Comparison of ENCODE assay signal across 8 cellular contexts in genomic region chr2:10080536-10081304, GRCh38. TPM values are rescaled to one million over a fixed set of nuclear protein-coding genes. Genes with fewer than 3 reads are reported as not detected.
DNase-seq lines count a peak whose midpoint lies in the region; ATAC-seq, FAIRE-seq and TF ChIP-seq lines count a peak whose summit lies in the region.

No MANE protein-coding gene starts in this region.

- in situ Hi-C loops in HepG2 (cut with HindIII; ENCODE audit: extremely low pct_ligation_motif_present, low pct_unique_long_range_greater_than_20kb) = no loop called here

- H3K9ac ChIP-seq in HepG2 (ENCODE audit: insufficient read depth, low read depth, low read length) = no peak overlapping the region

- no peak for TF ChIP-seq CTCF in HepG2 (CRISPR knock-in tag; IDR thresholded peaks at IDR 0.05)

- TF ChIP-seq RAD21 in HepG2 (CRISPR knock-in tag; IDR thresholded peaks at IDR 0.05) = no peak

- H3K4me3 Mint-ChIP-seq in activated naive CD4-positive, alpha-beta T cell treated with anti-CD3 and anti-CD28 coated beads, Interleukin-2, amount 10 ng/mL, durations not matched to agents 7 days and 5 days = peak overlapping the region; percentile 64

- no peaks in the 10 kb centered on the region for H3K79me2 ChIP-seq in HepG2 (ENCODE audit: insufficient read depth, low read length)

- TF ChIP-seq EP300 in HepG2 (IDR thresholded peaks at IDR 0.05; ENCODE audit: low read depth in 2 of 2, low read length in 2 of 2) (no peak), HepG2 (CRISPR knock-in tag; IDR thresholded peaks at IDR 0.05; ENCODE audit: borderline replicate concordance) (no peak)

- ATAC-seq in GM18873 (IDR thresholded peaks at IDR 0.05; ENCODE audit: low FRiP score, unreplicated experiment) = peak; percentile 28
- peak; percentile 16 for ATAC-seq in HG02981 (IDR thresholded peaks at IDR 0.05; ENCODE audit: unreplicated experiment)
- ATAC-seq in HepG2 = no peak
- ATAC-seq in left lobe of liver = no peak
- ATAC-seq in GM21367 (IDR thresholded peaks at IDR 0.05; ENCODE audit: unreplicated experiment) = no peak

- H3K9me3 Mint-ChIP-seq in activated naive CD4-positive, alpha-beta T cell treated with anti-CD3 and anti-CD28 coated beads, Interleukin-2, amount 10 ng/mL, durations not matched to agents 7 days and 5 days = no peaks in the 10 kb centered on the region

- peaks cover 91% of the 10 kb centered on the region for H3K27me3 Mint-ChIP-seq in activated naive CD4-positive, alpha-beta T cell treated with anti-CD3 and anti-CD28 coated beads, Interleukin-2, amount 10 ng/mL, durations not matched to agents 7 days and 5 days

- no peak overlapping the region for H2AFZ ChIP-seq in HepG2 (ENCODE audit: low read length)

- peaks cover 17% of the 10 kb centered on the region for H3K4me1 ChIP-seq in HepG2 (ENCODE audit: insufficient read depth, low read length)

- no peaks in the 10 kb centered on the region for H3K36me3 ChIP-seq in HepG2 (replicated peaks in 1 of 2; ENCODE audit: control insufficient read depth in 1 of 2, insufficient read depth in 2 of 2, low read length in 2 of 2)

- FAIRE-seq in HepG2 (lab: Jason Lieb, UNC) = no peak

- BruUV-seq in HepG2 (replicated peaks; lab: Mats Ljungman, UMichigan) = no TSS peak

- TF ChIP-seq POLR2A in HepG2 (IDR thresholded peaks at IDR 0.05; ENCODE audit: insufficient read depth in 1 of 2, low read depth in 2 of 2, low read length in 2 of 2) = no peak

- H3K36me3 Mint-ChIP-seq in activated naive CD4-positive, alpha-beta T cell treated with anti-CD3 and anti-CD28 coated beads, Interleukin-2, amount 10 ng/mL, durations not matched to agents 7 days and 5 days = no peaks in the 10 kb centered on the region

- no peaks in the 10 kb centered on the region for H3K9me3 ChIP-seq in HepG2 (ENCODE audit: low read length)

- WGBS in HepG2 (ENCODE audit: low lambda C conversion rate) = 65% methylated on average over 32 of the region's 45 CpGs

- CTCF ChIA-PET in activated naive CD4-positive, alpha-beta T cell treated with anti-CD3 and anti-CD28 coated beads, Interleukin-2, amount 10 ng/mL, durations not matched to agents 7 days and 5 days (lab: Charles Lee) = interaction anchor here (1.4 to 1.5 kb wide), 2 partner anchors 9 to 16 kb away, joined by 4 to 6 read pairs; no protein-coding TSS in a partner anchor
- CTCF ChIA-PET in HepG2 (lab: Yijun Ruan, JAX; ENCODE audit: low intra/inter-chr PET ratio, low total read pairs) = interaction anchor here (1.4 kb wide), 1 partner anchor 17 kb away, joined by 3 read pairs; no protein-coding TSS in a partner anchor

- 0 out of 2 replicates have a peak overlapping the region, but pooled peaks have one; percentile 3 for H3K4me2 ChIP-seq in HepG2 (ENCODE audit: low read depth, low read length)

- H3K4me3 ChIP-seq in HepG2 (replicated peaks in 1 of 3; ENCODE audit: insufficient read depth in 1 of 3, low read depth in 2 of 3, low read length in 3 of 3) = peak overlapping the region in 1 of 3 experiments; percentile 72; a peak in 2 of 6 replicates

- peaks cover 7 to 72% of the 10 kb centered on the region in 2 experiments; a peak in 4 of 5 replicates for H3K27me3 ChIP-seq in HepG2 (ENCODE audit: control insufficient read depth in 1 of 2, insufficient read depth in 2 of 2, low read length in 2 of 2)

- no peak overlapping the region for H3K27ac Mint-ChIP-seq in activated naive CD4-positive, alpha-beta T cell treated with anti-CD3 and anti-CD28 coated beads, Interleukin-2, amount 10 ng/mL, durations not matched to agents 7 days and 5 days

- POLR2A ChIA-PET in HepG2 (lab: Yijun Ruan, JAX) = no interaction called here

- no peak overlapping the region for H3K27ac ChIP-seq in HepG2 (ENCODE audit: extremely low read length, insufficient read depth, low read length)

- H3K4me1 Mint-ChIP-seq in activated naive CD4-positive, alpha-beta T cell treated with anti-CD3 and anti-CD28 coated beads, Interleukin-2, amount 10 ng/mL, durations not matched to agents 7 days and 5 days = peaks cover 17% of the 10 kb centered on the region

- H4K20me1 ChIP-seq in HepG2 (ENCODE audit: insufficient read depth, low read length) = no peaks in the 10 kb centered on the region

- peak; percentile 52 for DNase-seq in activated naive CD4-positive, alpha-beta T cell treated with anti-CD3 and anti-CD28 coated beads, Interleukin-2, amount 10 ng/mL, durations not matched to agents 7 days and 5 days
- DNase-seq in HepG2 (ENCODE audit: low spot score) (no peak), left lobe of liver (ENCODE audit: low spot score) (no peak), amniotic stem cell (lab: John Stamatoyannopoulos, UW) (no peak)
- no peak for DNase-seq in stimulated activated CD4-positive, alpha-beta T cell treated with anti-CD3 and anti-CD28 coated beads, Interleukin-2, amount 100 ng/mL, for 48 hours

- intact Hi-C loops in HepG2 (cut with micrococcal nuclease; ENCODE audit: unreplicated experiment) = no loop called here

RNA-seq across cellular contexts. Expression of gene CYS1, which starts 0.5 kb away (rescaled TPM):
- total RNA-seq in HepG2 (2016; rRNA removed; fragmentation: Illumina TruSeq; extraction: Trizol) (not detected in 2 replicates), left lobe of liver (0.65 TPM)
- 0.09 TPM in 1 of 2 replicates, not detected in the other for total RNA-seq in HepG2 (2016; cell fraction: cytosol; rRNA removed; fragmentation: Illumina TruSeq; extraction: Trizol; ENCODE audit: low read depth)
- total RNA-seq in HepG2 (2016; cell fraction: insoluble cytoplasmic fraction; rRNA removed; fragmentation: Illumina TruSeq; extraction: Trizol) = not detected in 2 replicates
- 0.14 TPM in 1 of 2 replicates, not detected in the other for total RNA-seq in HepG2 (2016; cell fraction: membrane; rRNA removed; fragmentation: Illumina TruSeq; extraction: Trizol)
- total RNA-seq in HepG2 (2016; cell fraction: nucleus; rRNA removed; fragmentation: Illumina TruSeq; extraction: Trizol) = not detected in 2 replicates
- 0.04 TPM in 2 replicates for polyA plus RNA-seq in HepG2 (2011; rRNA removed)
- 0.04 and 0.12 TPM in 2 replicates for polyA plus RNA-seq in HepG2 (2011; cell fraction: cytosol; rRNA removed)
- 0.03 TPM in 1 of 2 replicates, not detected in the other for polyA plus RNA-seq in HepG2 (2011; cell fraction: nucleus; rRNA removed)
- 0.13 TPM in 1 of 2 replicates, not detected in the other for polyA plus RNA-seq in HepG2 (2012)
- polyA plus RNA-seq in HepG2 (2016; cell fraction: cytosol; fragmentation: Illumina TruSeq; extraction: Trizol; ENCODE audit: low read depth) = not detected in 2 replicates
- polyA plus RNA-seq in HepG2 (2016; cell fraction: insoluble cytoplasmic fraction; fragmentation: Illumina TruSeq; extraction: Trizol; ENCODE audit: low read depth) = not detected in 2 replicates
- not detected in 2 replicates for polyA plus RNA-seq in HepG2 (2016; cell fraction: membrane; fragmentation: Illumina TruSeq; extraction: Trizol; ENCODE audit: low read depth)
- not detected in 2 replicates for polyA plus RNA-seq in HepG2 (2016; cell fraction: nucleus; fragmentation: Illumina TruSeq; extraction: Trizol; ENCODE audit: insufficient read depth, low read depth)
- 0.16 TPM in 1 of 2 replicates, not detected in the other for polyA minus RNA-seq in HepG2 (2011; rRNA and poly(A)+ RNA removed; ENCODE audit: low replicate concordance)
- not detected in 2 replicates for polyA minus RNA-seq in HepG2 (2011; cell fraction: cytosol; rRNA and poly(A)+ RNA removed)
- not detected in 2 replicates for polyA minus RNA-seq in HepG2 (2011; cell fraction: nucleus; rRNA and poly(A)+ RNA removed)

RNA-seq across cellular contexts. Expression of gene KLF11, which starts 37.4 kb away (rescaled TPM):
- total RNA-seq in HepG2 (2016; rRNA removed; fragmentation: Illumina TruSeq; extraction: Trizol) (2.5 and 3.1 TPM in 2 replicates), left lobe of liver (12.2 TPM)
- 0.53 and 0.71 TPM in 2 replicates for total RNA-seq in HepG2 (2016; cell fraction: cytosol; rRNA removed; fragmentation: Illumina TruSeq; extraction: Trizol; ENCODE audit: low read depth)
- 2.6 and 2.9 TPM in 2 replicates for total RNA-seq in HepG2 (2016; cell fraction: insoluble cytoplasmic fraction; rRNA removed; fragmentation: Illumina TruSeq; extraction: Trizol)
- total RNA-seq in HepG2 (2016; cell fraction: membrane; rRNA removed; fragmentation: Illumina TruSeq; extraction: Trizol) = 3.0 and 3.1 TPM in 2 replicates
- 2.7 and 3.1 TPM in 2 replicates for total RNA-seq in HepG2 (2016; cell fraction: nucleus; rRNA removed; fragmentation: Illumina TruSeq; extraction: Trizol)
- 11.8 and 16.9 TPM in 2 replicates for polyA plus RNA-seq in HepG2 (2011; rRNA removed)
- 5.0 and 9.2 TPM in 2 replicates for polyA plus RNA-seq in HepG2 (2011; cell fraction: cytosol; rRNA removed)
- 5.8 and 9.5 TPM in 2 replicates for polyA plus RNA-seq in HepG2 (2011; cell fraction: nucleus; rRNA removed)
- 8.7 and 11.2 TPM in 2 replicates for polyA plus RNA-seq in HepG2 (2012)
- 0.48 and 0.57 TPM in 2 replicates for polyA plus RNA-seq in HepG2 (2016; cell fraction: cytosol; fragmentation: Illumina TruSeq; extraction: Trizol; ENCODE audit: low read depth)
- polyA plus RNA-seq in HepG2 (2016; cell fraction: insoluble cytoplasmic fraction; fragmentation: Illumina TruSeq; extraction: Trizol; ENCODE audit: low read depth) = 2.9 and 3.2 TPM in 2 replicates
- polyA plus RNA-seq in HepG2 (2016; cell fraction: membrane; fragmentation: Illumina TruSeq; extraction: Trizol; ENCODE audit: low read depth) = 1.8 and 2.0 TPM in 2 replicates
- polyA plus RNA-seq in HepG2 (2016; cell fraction: nucleus; fragmentation: Illumina TruSeq; extraction: Trizol; ENCODE audit: insufficient read depth, low read depth) = 4.8 and 5.6 TPM in 2 replicates
- 22.9 and 78.5 TPM in 2 replicates for polyA minus RNA-seq in HepG2 (2011; rRNA and poly(A)+ RNA removed; ENCODE audit: low replicate concordance)
- polyA minus RNA-seq in HepG2 (2011; cell fraction: cytosol; rRNA and poly(A)+ RNA removed) = 5.3 and 10.4 TPM in 2 replicates
- polyA minus RNA-seq in HepG2 (2011; cell fraction: nucleus; rRNA and poly(A)+ RNA removed) = 7.1 and 10.8 TPM in 2 replicates

RNA-seq across cellular contexts. Expression of gene RRM2, which starts 41.8 kb away (rescaled TPM):
- 150 and 191 TPM in 2 replicates for total RNA-seq in HepG2 (2016; rRNA removed; fragmentation: Illumina TruSeq; extraction: Trizol)
- total RNA-seq in HepG2 (2016; cell fraction: cytosol; rRNA removed; fragmentation: Illumina TruSeq; extraction: Trizol; ENCODE audit: low read depth) = 37.8 and 48.5 TPM in 2 replicates
- total RNA-seq in HepG2 (2016; cell fraction: insoluble cytoplasmic fraction; rRNA removed; fragmentation: Illumina TruSeq; extraction: Trizol) = 147 and 157 TPM in 2 replicates
- total RNA-seq in HepG2 (2016; cell fraction: membrane; rRNA removed; fragmentation: Illumina TruSeq; extraction: Trizol) = 80.6 and 88.9 TPM in 2 replicates
- 128 and 140 TPM in 2 replicates for total RNA-seq in HepG2 (2016; cell fraction: nucleus; rRNA removed; fragmentation: Illumina TruSeq; extraction: Trizol)
- 15.2 and 31.3 TPM in 2 replicates for polyA plus RNA-seq in HepG2 (2011; rRNA removed)
- 16.4 and 33.9 TPM in 2 replicates for polyA plus RNA-seq in HepG2 (2011; cell fraction: cytosol; rRNA removed)
- 56.9 and 85.9 TPM in 2 replicates for polyA plus RNA-seq in HepG2 (2011; cell fraction: nucleus; rRNA removed)
- 28.1 and 60.7 TPM in 2 replicates for polyA plus RNA-seq in HepG2 (2012)
- polyA plus RNA-seq in HepG2 (2016; cell fraction: cytosol; fragmentation: Illumina TruSeq; extraction: Trizol; ENCODE audit: low read depth) = 43.8 and 46.7 TPM in 2 replicates
- 194 and 228 TPM in 2 replicates for polyA plus RNA-seq in HepG2 (2016; cell fraction: insoluble cytoplasmic fraction; fragmentation: Illumina TruSeq; extraction: Trizol; ENCODE audit: low read depth)
- polyA plus RNA-seq in HepG2 (2016; cell fraction: membrane; fragmentation: Illumina TruSeq; extraction: Trizol; ENCODE audit: low read depth) = 51.9 and 53.7 TPM in 2 replicates
- 138 and 141 TPM in 2 replicates for polyA plus RNA-seq in HepG2 (2016; cell fraction: nucleus; fragmentation: Illumina TruSeq; extraction: Trizol; ENCODE audit: insufficient read depth, low read depth)
- polyA minus RNA-seq in HepG2 (2011; rRNA and poly(A)+ RNA removed; ENCODE audit: low replicate concordance) = 59.0 and 93.0 TPM in 2 replicates
- 42.2 and 50.2 TPM in 2 replicates for polyA minus RNA-seq in HepG2 (2011; cell fraction: cytosol; rRNA and poly(A)+ RNA removed)
- 47.4 and 63.0 TPM in 2 replicates for polyA minus RNA-seq in HepG2 (2011; cell fraction: nucleus; rRNA and poly(A)+ RNA removed)
- 2.7 TPM for total RNA-seq in left lobe of liver

Comparison
In these comparisons a context has a peak if more than half of its experiments do, and no peak if none do; other contexts are left out.
1. ATAC-seq: peak in GM18873 (single experiment) and HG02981 (single experiment); none in HepG2 (single experiment), left lobe of liver (single experiment) and GM21367 (single experiment).
2. RNA of gene RRM2, which starts 41.8 kb away (total RNA-seq): 37.8 to 191 TPM in HepG2; 2.7 TPM in left lobe of liver (single experiment); every median in the first group is over 10 times any median in the second.